ENCODE assay signal across 8 cellular contexts in genomic region chr7:122070062-122070461, GRCh38.
"Had no signal": no experiment of that assay in that cellular context is flagged by ENCODE, and none has a peak within 500 bp of the region (broad histone marks: within the 10 kb centered on the region; RNA-seq: fewer than 3 reads in every experiment).

No MANE protein-coding gene starts in this region.

- DNase-seq: H9, HFFc6, Karpas-422, KBM-7 had no signal

- H3K36me3 Mint-ChIP-seq: IgD-negative memory B cell had no signal

- H3K27ac Mint-ChIP-seq: GM23338, HFFc6, IgD-negative memory B cell had no signal

- ATAC-seq: HCT116, HepG2 had no signal

- H3K27me3 Mint-ChIP-seq: IgD-negative memory B cell had no signal

- H3K4me1 Mint-ChIP-seq: IgD-negative memory B cell had no signal

- H3K9me3 Mint-ChIP-seq: H9, HFFc6, IgD-negative memory B cell had no signal

- H3K4me3 Mint-ChIP-seq: GM23338, H9, HFFc6, IgD-negative memory B cell had no signal
